15 cellular contexts compared by ENCODE assay signal in genomic region chrX:147848543-147849448, GRCh38.
"Had no signal": no experiment of that assay in that cellular context is flagged by ENCODE, and none has a peak within 500 bp of the region (broad histone marks: within the 10 kb centered on the region; RNA-seq: fewer than 3 reads in every experiment).

No MANE protein-coding gene starts in this region.

- DNase-seq: activated CD4-positive, alpha-beta memory T cell treated with anti-CD3 and anti-CD28 coated beads, Interleukin-2, amount 10 ng/mL, durations not matched to agents 7 days and 5 days; activated CD4-positive, alpha-beta T cell treated with anti-CD3 and anti-CD28 coated beads for 1 hour; activated gamma-delta T cell treated with Interleukin-2 at 50 U/mL for 16 hours; activated naive CD8-positive, alpha-beta T cell treated with anti-CD3 and anti-CD28 coated beads, Interleukin-2, amount 10 ng/mL, durations not matched to agents 7 days and 5 days; activated T-cell treated with anti-CD3 and anti-CD28 coated beads, Interleukin-2, amount 50 U/mL, for 48 hours; foreskin melanocyte; heart left ventricle; stimulated activated CD4-positive, alpha-beta T cell treated with anti-CD3 and anti-CD28 coated beads, Interleukin-4, amount 100 ng/mL, for 4 hours; stomach; uterus had no signal

- H3K4me3 Mint-ChIP-seq: activated CD4-positive, alpha-beta memory T cell treated with anti-CD3 and anti-CD28 coated beads, Interleukin-2, amount 10 ng/mL, durations not matched to agents 7 days and 5 days; activated naive CD8-positive, alpha-beta T cell treated with anti-CD3 and anti-CD28 coated beads, Interleukin-2, amount 10 ng/mL, durations not matched to agents 7 days and 5 days; natural killer cell treated with Interleukin-12 subunit alpha and Interleukin-12 subunit beta and Interleukin-15 and Interleukin-18, amount 100 ng/mL, for 72 hours had no signal

- H3K4me1 Mint-ChIP-seq: activated CD4-positive, alpha-beta memory T cell treated with anti-CD3 and anti-CD28 coated beads, Interleukin-2, amount 10 ng/mL, durations not matched to agents 7 days and 5 days had no signal

- H3K9me3 Mint-ChIP-seq: activated CD4-positive, alpha-beta memory T cell treated with anti-CD3 and anti-CD28 coated beads, Interleukin-2, amount 10 ng/mL, durations not matched to agents 7 days and 5 days; activated naive CD8-positive, alpha-beta T cell treated with anti-CD3 and anti-CD28 coated beads, Interleukin-2, amount 10 ng/mL, durations not matched to agents 7 days and 5 days; natural killer cell treated with Interleukin-12 subunit alpha and Interleukin-12 subunit beta and Interleukin-15 and Interleukin-18, amount 100 ng/mL, for 72 hours had no signal

- H3K9me3 ChIP-seq: ascending aorta, stomach, thoracic aorta, uterus had no signal

- H3K4me1 ChIP-seq: ascending aorta, heart left ventricle, stomach, uterus had no signal

- H3K27me3 ChIP-seq: ascending aorta, cardiac muscle cell, heart left ventricle, stomach, uterus had no signal

- ATAC-seq: heart left ventricle; left lobe of liver; natural killer cell treated with Interleukin-12 subunit alpha and Interleukin-12 subunit beta and Interleukin-15 and Interleukin-18, amount 100 ng/mL, for 72 hours had no signal

- H3K27ac Mint-ChIP-seq: activated CD4-positive, alpha-beta memory T cell treated with anti-CD3 and anti-CD28 coated beads, Interleukin-2, amount 10 ng/mL, durations not matched to agents 7 days and 5 days; activated naive CD8-positive, alpha-beta T cell treated with anti-CD3 and anti-CD28 coated beads, Interleukin-2, amount 10 ng/mL, durations not matched to agents 7 days and 5 days; natural killer cell treated with Interleukin-12 subunit alpha and Interleukin-12 subunit beta and Interleukin-15 and Interleukin-18, amount 100 ng/mL, for 72 hours had no signal

- H3K36me3 ChIP-seq: ascending aorta, cardiac muscle cell, heart left ventricle, stomach, thoracic aorta, uterus had no signal

- H3K4me3 ChIP-seq: ascending aorta, cardiac muscle cell, heart left ventricle, stomach, thoracic aorta, uterus had no signal

- H3K27ac ChIP-seq: ascending aorta, cardiac muscle cell, heart left ventricle, stomach, thoracic aorta, uterus had no signal

- H3K36me3 Mint-ChIP-seq: activated naive CD8-positive, alpha-beta T cell treated with anti-CD3 and anti-CD28 coated beads, Interleukin-2, amount 10 ng/mL, durations not matched to agents 7 days and 5 days; natural killer cell treated with Interleukin-12 subunit alpha and Interleukin-12 subunit beta and Interleukin-15 and Interleukin-18, amount 100 ng/mL, for 72 hours had no signal

- H3K27me3 Mint-ChIP-seq: activated CD4-positive, alpha-beta memory T cell treated with anti-CD3 and anti-CD28 coated beads, Interleukin-2, amount 10 ng/mL, durations not matched to agents 7 days and 5 days had no signal
